10 cellular contexts compared by ENCODE assay signal in genomic region chr2:118850901-118851268, GRCh38. TPM values are rescaled to one million over a fixed set of nuclear protein-coding genes. Genes with fewer than 3 reads are reported as not detected.
"Had no signal": no experiment of that assay in that cellular context is flagged by ENCODE, and none has a peak within 500 bp of the region (broad histone marks: within the 10 kb centered on the region; RNA-seq: fewer than 3 reads in every experiment).

No MANE protein-coding gene starts in this region.

- DNase-seq: activated CD4-positive, alpha-beta T cell treated with anti-CD3 and anti-CD28 coated beads, Interleukin-2, amount 50 U/mL, for 1 hour; activated CD8-positive, alpha-beta memory T cell treated with anti-CD3 and anti-CD28 coated beads, Interleukin-2, amount 50 U/mL, for 4 hours; activated naive CD4-positive, alpha-beta T cell treated with anti-CD3 and anti-CD28 coated beads for 36 hours; amygdala; brain microvascular endothelial cell; effector memory CD8-positive, alpha-beta T cell; hippocampal formation; transverse colon had no signal

- H3K4me3 Mint-ChIP-seq: activated naive CD4-positive, alpha-beta T cell treated with anti-CD3 and anti-CD28 coated beads for 36 hours; effector memory CD8-positive, alpha-beta T cell had no signal

- ATAC-seq: effector memory CD8-positive, alpha-beta T cell had no signal

- H3K9me3 Mint-ChIP-seq: activated naive CD4-positive, alpha-beta T cell treated with anti-CD3 and anti-CD28 coated beads for 36 hours; effector memory CD8-positive, alpha-beta T cell had no signal

- H3K27ac Mint-ChIP-seq: effector memory CD8-positive, alpha-beta T cell had no signal

RNA-seq across cellular contexts. Expression of gene EN1, which starts 3.4 kb away (rescaled TPM):
- total RNA-seq: activated naive CD4-positive, alpha-beta T cell treated with anti-CD3 and anti-CD28 coated beads for 36 hours; glomerular endothelial cell; transverse colon had no signal
- polyA plus RNA-seq: neural cell had no signal
